1 cellular context compared by ENCODE assay signal in genomic region chr10:101694674-101695403, GRCh38.
TF ChIP-seq lines count a peak whose summit lies in the region.

TSS of gene FBXW4 (minus strand) at chr10:101695170. CDS start at chr10:101695105, 65 bp downstream.

TF ChIP-seq in GM12878, 131 proteins besides CTCF, POLR2A, EP300 and RAD21 (continued from another document and continues in another):
- TF ChIP-seq GABPA (IDR thresholded peaks at IDR 0.05; ENCODE audit: low read depth), result no peak
- peak; percentile 50 for TF ChIP-seq MYC (IDR thresholded peaks at IDR 0.05; ENCODE audit: insufficient read depth, insufficient read length, insufficient replicate concordance, low read length, severe bottlenecking)
- no peak for TF ChIP-seq FOS (IDR thresholded peaks at IDR 0.05; ENCODE audit: borderline replicate concordance, extremely low read depth, insufficient read length)
- peak; percentile 54 to 97; a peak in 3 of 4 replicates for TF ChIP-seq ETV6 (conservative IDR thresholded peaks at IDR 0.05 in 1 of 2, IDR thresholded peaks at IDR 0.05 in 1 of 2; ENCODE audit: borderline replicate concordance in 1 of 2, low read depth in 1 of 2)
- peak; percentile 54; the same call in 1 of the 2 replicates for TF ChIP-seq RAD51 (IDR thresholded peaks at IDR 0.05)
- TF ChIP-seq, protein P1, sequence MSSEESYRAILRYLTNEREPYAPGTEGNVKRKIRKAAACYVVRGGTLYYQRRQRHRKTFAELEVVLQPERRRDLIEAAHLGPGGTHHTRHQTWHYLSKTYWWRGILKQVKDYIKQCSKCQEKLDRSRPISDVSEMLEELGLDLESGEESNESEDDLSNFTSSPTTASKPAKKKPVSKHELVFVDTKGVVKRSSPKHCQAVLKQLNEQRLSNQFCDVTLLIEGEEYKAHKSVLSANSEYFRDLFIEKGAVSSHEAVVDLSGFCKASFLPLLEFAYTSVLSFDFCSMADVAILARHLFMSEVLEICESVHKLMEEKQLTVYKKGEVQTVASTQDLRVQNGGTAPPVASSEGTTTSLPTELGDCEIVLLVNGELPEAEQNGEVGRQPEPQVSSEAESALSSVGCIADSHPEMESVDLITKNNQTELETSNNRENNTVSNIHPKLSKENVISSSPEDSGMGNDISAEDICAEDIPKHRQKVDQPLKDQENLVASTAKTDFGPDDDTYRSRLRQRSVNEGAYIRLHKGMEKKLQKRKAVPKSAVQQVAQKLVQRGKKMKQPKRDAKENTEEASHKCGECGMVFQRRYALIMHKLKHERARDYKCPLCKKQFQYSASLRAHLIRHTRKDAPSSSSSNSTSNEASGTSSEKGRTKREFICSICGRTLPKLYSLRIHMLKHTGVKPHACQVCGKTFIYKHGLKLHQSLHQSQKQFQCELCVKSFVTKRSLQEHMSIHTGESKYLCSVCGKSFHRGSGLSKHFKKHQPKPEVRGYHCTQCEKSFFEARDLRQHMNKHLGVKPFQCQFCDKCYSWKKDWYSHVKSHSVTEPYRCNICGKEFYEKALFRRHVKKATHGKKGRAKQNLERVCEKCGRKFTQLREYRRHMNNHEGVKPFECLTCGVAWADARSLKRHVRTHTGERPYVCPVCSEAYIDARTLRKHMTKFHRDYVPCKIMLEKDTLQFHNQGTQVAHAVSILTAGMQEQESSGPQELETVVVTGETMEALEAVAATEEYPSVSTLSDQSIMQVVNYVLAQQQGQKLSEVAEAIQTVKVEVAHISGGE (CRISPR knock-in tag; IDR thresholded peaks at IDR 0.05), result no peak
- no peak for TF ChIP-seq ZNF274 (IDR thresholded peaks at IDR 0.05; ENCODE audit: insufficient read depth, insufficient read length)
- TF ChIP-seq, protein P2, sequence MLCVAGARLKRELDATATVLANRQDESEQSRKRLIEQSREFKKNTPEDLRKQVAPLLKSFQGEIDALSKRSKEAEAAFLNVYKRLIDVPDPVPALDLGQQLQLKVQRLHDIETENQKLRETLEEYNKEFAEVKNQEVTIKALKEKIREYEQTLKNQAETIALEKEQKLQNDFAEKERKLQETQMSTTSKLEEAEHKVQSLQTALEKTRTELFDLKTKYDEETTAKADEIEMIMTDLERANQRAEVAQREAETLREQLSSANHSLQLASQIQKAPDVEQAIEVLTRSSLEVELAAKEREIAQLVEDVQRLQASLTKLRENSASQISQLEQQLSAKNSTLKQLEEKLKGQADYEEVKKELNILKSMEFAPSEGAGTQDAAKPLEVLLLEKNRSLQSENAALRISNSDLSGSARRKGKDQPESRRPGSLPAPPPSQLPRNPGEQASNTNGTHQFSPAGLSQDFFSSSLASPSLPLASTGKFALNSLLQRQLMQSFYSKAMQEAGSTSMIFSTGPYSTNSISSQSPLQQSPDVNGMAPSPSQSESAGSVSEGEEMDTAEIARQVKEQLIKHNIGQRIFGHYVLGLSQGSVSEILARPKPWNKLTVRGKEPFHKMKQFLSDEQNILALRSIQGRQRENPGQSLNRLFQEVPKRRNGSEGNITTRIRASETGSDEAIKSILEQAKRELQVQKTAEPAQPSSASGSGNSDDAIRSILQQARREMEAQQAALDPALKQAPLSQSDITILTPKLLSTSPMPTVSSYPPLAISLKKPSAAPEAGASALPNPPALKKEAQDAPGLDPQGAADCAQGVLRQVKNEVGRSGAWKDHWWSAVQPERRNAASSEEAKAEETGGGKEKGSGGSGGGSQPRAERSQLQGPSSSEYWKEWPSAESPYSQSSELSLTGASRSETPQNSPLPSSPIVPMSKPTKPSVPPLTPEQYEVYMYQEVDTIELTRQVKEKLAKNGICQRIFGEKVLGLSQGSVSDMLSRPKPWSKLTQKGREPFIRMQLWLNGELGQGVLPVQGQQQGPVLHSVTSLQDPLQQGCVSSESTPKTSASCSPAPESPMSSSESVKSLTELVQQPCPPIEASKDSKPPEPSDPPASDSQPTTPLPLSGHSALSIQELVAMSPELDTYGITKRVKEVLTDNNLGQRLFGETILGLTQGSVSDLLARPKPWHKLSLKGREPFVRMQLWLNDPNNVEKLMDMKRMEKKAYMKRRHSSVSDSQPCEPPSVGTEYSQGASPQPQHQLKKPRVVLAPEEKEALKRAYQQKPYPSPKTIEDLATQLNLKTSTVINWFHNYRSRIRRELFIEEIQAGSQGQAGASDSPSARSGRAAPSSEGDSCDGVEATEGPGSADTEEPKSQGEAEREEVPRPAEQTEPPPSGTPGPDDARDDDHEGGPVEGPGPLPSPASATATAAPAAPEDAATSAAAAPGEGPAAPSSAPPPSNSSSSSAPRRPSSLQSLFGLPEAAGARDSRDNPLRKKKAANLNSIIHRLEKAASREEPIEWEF (IDR thresholded peaks at IDR 0.05; ENCODE audit: insufficient replicate concordance, low read depth, low read length), result no peak
- TF ChIP-seq TAF1 (IDR thresholded peaks at IDR 0.05; ENCODE audit: borderline replicate concordance, low read depth, low read length), result peak; percentile 48; the same call in 1 of the 2 replicates
- TF ChIP-seq RELB (IDR thresholded peaks at IDR 0.05; ENCODE audit: low read depth), result no peak
- peak; percentile 89 to 95 for TF ChIP-seq BHLHE40 (IDR thresholded peaks at IDR 0.05; ENCODE audit: borderline replicate concordance in 1 of 2, low read depth in 2 of 2, low read length in 1 of 2)
- peak; percentile 51; the same call in 1 of the 2 replicates for TF ChIP-seq MXI1 (IDR thresholded peaks at IDR 0.05; ENCODE audit: low read depth, low read length)
- no peak for TF ChIP-seq NRF1 (conservative IDR thresholded peaks at IDR 0.05; ENCODE audit: low read depth, low read length)
- no peak for TF ChIP-seq CHD2 (IDR thresholded peaks at IDR 0.05; ENCODE audit: borderline replicate concordance, low read depth, low read length)
- TF ChIP-seq, protein P3, sequence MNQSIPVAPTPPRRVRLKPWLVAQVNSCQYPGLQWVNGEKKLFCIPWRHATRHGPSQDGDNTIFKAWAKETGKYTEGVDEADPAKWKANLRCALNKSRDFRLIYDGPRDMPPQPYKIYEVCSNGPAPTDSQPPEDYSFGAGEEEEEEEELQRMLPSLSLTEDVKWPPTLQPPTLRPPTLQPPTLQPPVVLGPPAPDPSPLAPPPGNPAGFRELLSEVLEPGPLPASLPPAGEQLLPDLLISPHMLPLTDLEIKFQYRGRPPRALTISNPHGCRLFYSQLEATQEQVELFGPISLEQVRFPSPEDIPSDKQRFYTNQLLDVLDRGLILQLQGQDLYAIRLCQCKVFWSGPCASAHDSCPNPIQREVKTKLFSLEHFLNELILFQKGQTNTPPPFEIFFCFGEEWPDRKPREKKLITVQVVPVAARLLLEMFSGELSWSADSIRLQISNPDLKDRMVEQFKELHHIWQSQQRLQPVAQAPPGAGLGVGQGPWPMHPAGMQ (IDR thresholded peaks at IDR 0.05; ENCODE audit: borderline replicate concordance), result no peak
- no peak for TF ChIP-seq JUND (IDR thresholded peaks at IDR 0.05; ENCODE audit: low read depth, low read length)
- peak; percentile 73 for TF ChIP-seq NR2F1 (conservative IDR thresholded peaks at IDR 0.05)
- TF ChIP-seq MEF2A (IDR thresholded peaks at IDR 0.05; ENCODE audit: insufficient read depth, low read depth, low read length), result no peak
- TF ChIP-seq SREBF2 (IDR thresholded peaks at IDR 0.05; ENCODE audit: low read length), result no peak
- TF ChIP-seq RELA (IDR thresholded peaks at IDR 0.05; ENCODE audit: borderline replicate concordance, partially characterized antibody), result peak; percentile 60
- TF ChIP-seq YY1 (IDR thresholded peaks at IDR 0.05; ENCODE audit: low read depth, low read length), result peak; percentile 88
- no peak for TF ChIP-seq SUPT20H (IDR thresholded peaks at IDR 0.05; ENCODE audit: borderline replicate concordance, control insufficient read depth, low read depth, low read length)
- TF ChIP-seq, protein P4, sequence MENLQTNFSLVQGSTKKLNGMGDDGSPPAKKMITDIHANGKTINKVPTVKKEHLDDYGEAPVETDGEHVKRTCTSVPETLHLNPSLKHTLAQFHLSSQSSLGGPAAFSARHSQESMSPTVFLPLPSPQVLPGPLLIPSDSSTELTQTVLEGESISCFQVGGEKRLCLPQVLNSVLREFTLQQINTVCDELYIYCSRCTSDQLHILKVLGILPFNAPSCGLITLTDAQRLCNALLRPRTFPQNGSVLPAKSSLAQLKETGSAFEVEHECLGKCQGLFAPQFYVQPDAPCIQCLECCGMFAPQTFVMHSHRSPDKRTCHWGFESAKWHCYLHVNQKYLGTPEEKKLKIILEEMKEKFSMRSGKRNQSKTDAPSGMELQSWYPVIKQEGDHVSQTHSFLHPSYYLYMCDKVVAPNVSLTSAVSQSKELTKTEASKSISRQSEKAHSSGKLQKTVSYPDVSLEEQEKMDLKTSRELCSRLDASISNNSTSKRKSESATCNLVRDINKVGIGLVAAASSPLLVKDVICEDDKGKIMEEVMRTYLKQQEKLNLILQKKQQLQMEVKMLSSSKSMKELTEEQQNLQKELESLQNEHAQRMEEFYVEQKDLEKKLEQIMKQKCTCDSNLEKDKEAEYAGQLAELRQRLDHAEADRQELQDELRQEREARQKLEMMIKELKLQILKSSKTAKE (IDR thresholded peaks at IDR 0.05; ENCODE audit: low read depth, poor library complexity, severe bottlenecking), result no peak
- no peak for TF ChIP-seq ASH2L (IDR thresholded peaks at IDR 0.05; ENCODE audit: borderline replicate concordance, low read depth)
- TF ChIP-seq RCOR1 (conservative IDR thresholded peaks at IDR 0.05; ENCODE audit: low read depth, low read length), result no peak
- TF ChIP-seq ATF7 (IDR thresholded peaks at IDR 0.05; ENCODE audit: low read depth), result no peak
- TF ChIP-seq NR2C2 (IDR thresholded peaks at IDR 0.05; ENCODE audit: borderline replicate concordance, control insufficient read depth, insufficient read length, low read depth), result no peak
- no peak for TF ChIP-seq RFX5 (IDR thresholded peaks at IDR 0.05; ENCODE audit: low read depth, low read length)
- TF ChIP-seq, protein P5, sequence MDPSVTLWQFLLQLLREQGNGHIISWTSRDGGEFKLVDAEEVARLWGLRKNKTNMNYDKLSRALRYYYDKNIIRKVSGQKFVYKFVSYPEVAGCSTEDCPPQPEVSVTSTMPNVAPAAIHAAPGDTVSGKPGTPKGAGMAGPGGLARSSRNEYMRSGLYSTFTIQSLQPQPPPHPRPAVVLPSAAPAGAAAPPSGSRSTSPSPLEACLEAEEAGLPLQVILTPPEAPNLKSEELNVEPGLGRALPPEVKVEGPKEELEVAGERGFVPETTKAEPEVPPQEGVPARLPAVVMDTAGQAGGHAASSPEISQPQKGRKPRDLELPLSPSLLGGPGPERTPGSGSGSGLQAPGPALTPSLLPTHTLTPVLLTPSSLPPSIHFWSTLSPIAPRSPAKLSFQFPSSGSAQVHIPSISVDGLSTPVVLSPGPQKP (IDR thresholded peaks at IDR 0.05; ENCODE audit: low read depth, low read length), result no peak
- TF ChIP-seq, protein P6, sequence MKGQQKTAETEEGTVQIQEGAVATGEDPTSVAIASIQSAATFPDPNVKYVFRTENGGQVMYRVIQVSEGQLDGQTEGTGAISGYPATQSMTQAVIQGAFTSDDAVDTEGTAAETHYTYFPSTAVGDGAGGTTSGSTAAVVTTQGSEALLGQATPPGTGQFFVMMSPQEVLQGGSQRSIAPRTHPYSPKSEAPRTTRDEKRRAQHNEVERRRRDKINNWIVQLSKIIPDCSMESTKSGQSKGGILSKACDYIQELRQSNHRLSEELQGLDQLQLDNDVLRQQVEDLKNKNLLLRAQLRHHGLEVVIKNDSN (IDR thresholded peaks at IDR 0.05; ENCODE audit: borderline replicate concordance, extremely low read length, insufficient read depth, low read depth, low read length), result peak; percentile 91
- no peak for TF ChIP-seq WRNIP1 (IDR thresholded peaks at IDR 0.05; ENCODE audit: borderline replicate concordance, low read depth, low read length)
- TF ChIP-seq GATAD2B (conservative IDR thresholded peaks at IDR 0.05; ENCODE audit: low read depth), result peak; percentile 87
- TF ChIP-seq IRF4 (IDR thresholded peaks at IDR 0.05; ENCODE audit: low read depth, low read length), result no peak
- peak; percentile 61; the same call in 1 of the 2 replicates for TF ChIP-seq POLR2AphosphoS2 (IDR thresholded peaks at IDR 0.05; ENCODE audit: low read depth, low read length)
- TF ChIP-seq, protein P7, sequence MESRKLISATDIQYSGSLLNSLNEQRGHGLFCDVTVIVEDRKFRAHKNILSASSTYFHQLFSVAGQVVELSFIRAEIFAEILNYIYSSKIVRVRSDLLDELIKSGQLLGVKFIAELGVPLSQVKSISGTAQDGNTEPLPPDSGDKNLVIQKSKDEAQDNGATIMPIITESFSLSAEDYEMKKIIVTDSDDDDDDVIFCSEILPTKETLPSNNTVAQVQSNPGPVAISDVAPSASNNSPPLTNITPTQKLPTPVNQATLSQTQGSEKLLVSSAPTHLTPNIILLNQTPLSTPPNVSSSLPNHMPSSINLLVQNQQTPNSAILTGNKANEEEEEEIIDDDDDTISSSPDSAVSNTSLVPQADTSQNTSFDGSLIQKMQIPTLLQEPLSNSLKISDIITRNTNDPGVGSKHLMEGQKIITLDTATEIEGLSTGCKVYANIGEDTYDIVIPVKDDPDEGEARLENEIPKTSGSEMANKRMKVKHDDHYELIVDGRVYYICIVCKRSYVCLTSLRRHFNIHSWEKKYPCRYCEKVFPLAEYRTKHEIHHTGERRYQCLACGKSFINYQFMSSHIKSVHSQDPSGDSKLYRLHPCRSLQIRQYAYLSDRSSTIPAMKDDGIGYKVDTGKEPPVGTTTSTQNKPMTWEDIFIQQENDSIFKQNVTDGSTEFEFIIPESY (IDR thresholded peaks at IDR 0.05), result no peak
- no peak for TF ChIP-seq PAX5 (IDR thresholded peaks at IDR 0.05; ENCODE audit: borderline replicate concordance, low read depth, low read length)
- peak; percentile 96 for TF ChIP-seq IKZF1 (conservative IDR thresholded peaks at IDR 0.05)
- TF ChIP-seq CBX3 (IDR thresholded peaks at IDR 0.05; ENCODE audit: borderline replicate concordance, low read depth), result no peak
- TF ChIP-seq SIX5 (IDR thresholded peaks at IDR 0.05; ENCODE audit: low read depth, low read length, severe bottlenecking), result no peak
- TF ChIP-seq CEBPB (IDR thresholded peaks at IDR 0.05; ENCODE audit: borderline replicate concordance in 1 of 2, low read depth in 2 of 2, low read length in 2 of 2), result no peak
- TF ChIP-seq SPI1 (IDR thresholded peaks at IDR 0.05; ENCODE audit: borderline replicate concordance, insufficient read depth, low read depth, low read length), result peak; percentile 46; the same call in 1 of the 2 replicates
- TF ChIP-seq ZNF24 (IDR thresholded peaks at IDR 0.05), result no peak
- no peak for TF ChIP-seq KAT2A (conservative IDR thresholded peaks at IDR 0.05; ENCODE audit: control insufficient read depth, low read depth, low read length)
- no peak for TF ChIP-seq BCL11A (IDR thresholded peaks at IDR 0.05; ENCODE audit: low read depth, low read length)
